Comparison of ENCODE assay signal across 8 cellular contexts in genomic region chr10:22620140-22620857, GRCh38.
DNase-seq lines count a peak whose midpoint lies in the region; ATAC-seq lines count a peak whose summit lies in the region.

No MANE protein-coding gene starts in this region.

- no peaks in the 10 kb centered on the region for H3K9me3 Mint-ChIP-seq in activated T-cell treated with anti-CD3 and anti-CD28 coated beads, Interleukin-2, amount 50 U/mL, for 72 hours
- H3K9me3 Mint-ChIP-seq in stimulated activated naive B cell treated with anti-CD40 and anti-IgM and Interleukin-4, amounts not matched to agents 10 μg/mL and 1 μg/mL and 100 μg/mL, for 72 hours, result peaks cover 2 to 3% of the 10 kb centered on the region in 2 donors

- peak overlapping the region; percentile 69 for H3K27ac ChIP-seq in right cardiac atrium (ENCODE audit: low read length)

- intact Hi-C loops in right cardiac atrium (cut with DNase I), result no loop called here

- H3K27ac Mint-ChIP-seq in activated T-cell treated with anti-CD3 and anti-CD28 coated beads, Interleukin-2, amount 50 U/mL, for 72 hours, result peak overlapping the region; percentile 94
- peak overlapping the region; percentile 14 for H3K27ac Mint-ChIP-seq in stimulated activated naive B cell treated with anti-CD40 and anti-IgM and Interleukin-4, amounts not matched to agents 10 μg/mL and 1 μg/mL and 100 μg/mL, for 72 hours

- peak; percentile 68 to 82 for ATAC-seq in activated T-cell treated with anti-CD3 and anti-CD28 coated beads, Interleukin-2, amount 50 U/mL, for 72 hours (replicated peaks in 1 of 2)
- ATAC-seq in right cardiac atrium (peak; percentile 90 to 93), HG03469 (IDR thresholded peaks at IDR 0.05; ENCODE audit: unreplicated experiment) (no peak)
- no peak for ATAC-seq in stimulated activated naive B cell treated with anti-CD40 and anti-IgM and Interleukin-4, amounts not matched to agents 10 μg/mL and 1 μg/mL and 100 μg/mL, for 72 hours (replicated peaks)

- H3K4me1 Mint-ChIP-seq in activated T-cell treated with anti-CD3 and anti-CD28 coated beads, Interleukin-2, amount 50 U/mL, for 72 hours (ENCODE audit: low read depth), result peaks cover 94% of the 10 kb centered on the region
- H3K4me1 Mint-ChIP-seq in stimulated activated naive B cell treated with anti-CD40 and anti-IgM and Interleukin-4, amounts not matched to agents 10 μg/mL and 1 μg/mL and 100 μg/mL, for 72 hours, result peaks cover 47 to 72% of the 10 kb centered on the region in 2 donors

- H3K4me3 Mint-ChIP-seq in activated T-cell treated with anti-CD3 and anti-CD28 coated beads, Interleukin-2, amount 50 U/mL, for 72 hours, result peak overlapping the region; percentile 13 to 87
- no peak overlapping the region for H3K4me3 Mint-ChIP-seq in stimulated activated naive B cell treated with anti-CD40 and anti-IgM and Interleukin-4, amounts not matched to agents 10 μg/mL and 1 μg/mL and 100 μg/mL, for 72 hours

- DNase-seq in activated T-cell treated with anti-CD3 and anti-CD28 coated beads, Interleukin-2, amount 50 U/mL, for 72 hours, result peak; percentile 44 to 57
- DNase-seq in activated T-cell treated with anti-CD3 and anti-CD28 coated beads, Interleukin-2, amount 50 U/mL, for 48 hours, result no peak
- DNase-seq in amniotic epithelial cell (ENCODE audit: low read depth), result peak; percentile 78
- DNase-seq in right cardiac atrium, result peak; percentile 92 to 95 (median 93)
- no peak for DNase-seq in stimulated activated naive B cell treated with anti-CD40 and anti-IgM and Interleukin-4, amounts not matched to agents 10 μg/mL and 1 μg/mL and 100 μg/mL, for 72 hours
- DNase-seq in cerebellar cortex (ENCODE audit: low spot score), result no peak
- DNase-seq in DMS153 treated with DMSO at 0.1 percent for 48 hours (lab: John Stamatoyannopoulos, UW; ENCODE audit: unreplicated experiment), result no peak

- no peaks in the 10 kb centered on the region for H3K27me3 Mint-ChIP-seq in activated T-cell treated with anti-CD3 and anti-CD28 coated beads, Interleukin-2, amount 50 U/mL, for 72 hours (ENCODE audit: low read depth)
- H3K27me3 Mint-ChIP-seq in stimulated activated naive B cell treated with anti-CD40 and anti-IgM and Interleukin-4, amounts not matched to agents 10 μg/mL and 1 μg/mL and 100 μg/mL, for 72 hours, result no peaks in the 10 kb centered on the region

- WGBS in right cardiac atrium, result 23% methylated on average over 8 of the region's 8 CpGs

- H3K9me3 ChIP-seq in right cardiac atrium (ENCODE audit: control insufficient read depth, low read length), result no peaks in the 10 kb centered on the region

- H3K36me3 Mint-ChIP-seq in activated T-cell treated with anti-CD3 and anti-CD28 coated beads, Interleukin-2, amount 50 U/mL, for 72 hours (ENCODE audit: insufficient read depth in 2 of 2), result no peaks in the 10 kb centered on the region
- peaks cover 12 to 19% of the 10 kb centered on the region in 2 donors for H3K36me3 Mint-ChIP-seq in stimulated activated naive B cell treated with anti-CD40 and anti-IgM and Interleukin-4, amounts not matched to agents 10 μg/mL and 1 μg/mL and 100 μg/mL, for 72 hours

- no peak overlapping the region for H3K4me3 ChIP-seq in right cardiac atrium (ENCODE audit: low read length)

- H3K4me1 ChIP-seq in right cardiac atrium (ENCODE audit: control insufficient read depth, insufficient read depth, low read length), result peaks cover 20% of the 10 kb centered on the region

- no peaks in the 10 kb centered on the region for H3K27me3 ChIP-seq in right cardiac atrium (ENCODE audit: control insufficient read depth, insufficient read depth)

Comparison
In these comparisons a context has a peak if more than half of its experiments do, and no peak if none do; other contexts are left out.
1. DNase-seq: peak in activated T-cell treated with anti-CD3 and anti-CD28 coated beads, Interleukin-2, amount 50 U/mL, for 72 hours (2 of 2), amniotic epithelial cell (single experiment) and right cardiac atrium (3 of 3); none in activated T-cell treated with anti-CD3 and anti-CD28 coated beads, Interleukin-2, amount 50 U/mL, for 48 hours (0 of 2), stimulated activated naive B cell treated with anti-CD40 and anti-IgM and Interleukin-4, amounts not matched to agents 10 μg/mL and 1 μg/mL and 100 μg/mL, for 72 hours (single experiment), cerebellar cortex (single experiment) and DMS153 treated with DMSO at 0.1 percent for 48 hours (single experiment).
2. ATAC-seq: peak in activated T-cell treated with anti-CD3 and anti-CD28 coated beads, Interleukin-2, amount 50 U/mL, for 72 hours (2 of 2) and right cardiac atrium (2 of 2); none in stimulated activated naive B cell treated with anti-CD40 and anti-IgM and Interleukin-4, amounts not matched to agents 10 μg/mL and 1 μg/mL and 100 μg/mL, for 72 hours (0 of 2) and HG03469 (single experiment).
3. H3K4me3 Mint-ChIP-seq: peak in activated T-cell treated with anti-CD3 and anti-CD28 coated beads, Interleukin-2, amount 50 U/mL, for 72 hours (2 of 2); none in stimulated activated naive B cell treated with anti-CD40 and anti-IgM and Interleukin-4, amounts not matched to agents 10 μg/mL and 1 μg/mL and 100 μg/mL, for 72 hours (0 of 2).